ENCODE assay signal across 8 cellular contexts in genomic region chr5:62306494-62307363, GRCh38. TPM values are rescaled to one million over a fixed set of nuclear protein-coding genes. Genes with fewer than 3 reads are reported as not detected.
A peak's percentile ranks its signal among the peaks of the same experiment; 100 is the strongest.
DNase-seq lines count a peak whose midpoint lies in the region; ATAC-seq, FAIRE-seq and TF ChIP-seq lines count a peak whose summit lies in the region.

No MANE protein-coding gene starts in this region.

- no peaks in the 10 kb centered on the region for H3K36me3 ChIP-seq in pancreas

- ATAC-seq in GM19035 (IDR thresholded peaks at IDR 0.05; ENCODE audit: unreplicated experiment) (peak; percentile 30), HG03280 (IDR thresholded peaks at IDR 0.05; ENCODE audit: unreplicated experiment) (peak; percentile 21), Right ventricle myocardium superior (ENCODE audit: poor library complexity) (peak; percentile 48), pancreas (peak; percentile 47 to 60 (median 51))

- H3K9me3 ChIP-seq in pancreas, result no peaks in the 10 kb centered on the region

- WGBS in pancreas, 2 donors, result 1% methylated on average over 55 to 71 of the region's 71 CpGs

- FAIRE-seq in pancreas (lab: Jason Lieb, UNC), result no peak

- H3K27me3 Mint-ChIP-seq in activated naive CD4-positive, alpha-beta T cell treated with anti-CD3 and anti-CD28 coated beads, Interleukin-2, amount 50 U/mL, for 24 hours, result no peaks in the 10 kb centered on the region
- H3K27me3 Mint-ChIP-seq in type B pancreatic cell, result no peaks in the 10 kb centered on the region

- TF ChIP-seq CTCF in pancreas (IDR thresholded peaks at IDR 0.05), result no peak
- TF ChIP-seq CTCF in type B pancreatic cell (conservative IDR thresholded peaks at IDR 0.05), result no peak

- no peaks in the 10 kb centered on the region for H3K27me3 ChIP-seq in pancreas

- peak overlapping the region; percentile 99 for H3K4me3 Mint-ChIP-seq in activated naive CD4-positive, alpha-beta T cell treated with anti-CD3 and anti-CD28 coated beads, Interleukin-2, amount 50 U/mL, for 24 hours
- peak overlapping the region; percentile 100 for H3K4me3 Mint-ChIP-seq in type B pancreatic cell

- peaks cover 12% of the 10 kb centered on the region for H3K36me3 Mint-ChIP-seq in activated naive CD4-positive, alpha-beta T cell treated with anti-CD3 and anti-CD28 coated beads, Interleukin-2, amount 50 U/mL, for 24 hours
- H3K36me3 Mint-ChIP-seq in type B pancreatic cell, result peaks cover 17% of the 10 kb centered on the region

- peaks cover 61% of the 10 kb centered on the region for H3K4me1 Mint-ChIP-seq in activated naive CD4-positive, alpha-beta T cell treated with anti-CD3 and anti-CD28 coated beads, Interleukin-2, amount 50 U/mL, for 24 hours
- H3K4me1 Mint-ChIP-seq in type B pancreatic cell (ENCODE audit: unreplicated experiment), result peaks cover 36% of the 10 kb centered on the region

- H3K4me3 ChIP-seq in pancreas, result peak overlapping the region; percentile 79 to 96 (median 94)

- peak overlapping the region; percentile 56 to 92 (median 82) for H3K27ac ChIP-seq in pancreas

- H3K27ac Mint-ChIP-seq in activated naive CD4-positive, alpha-beta T cell treated with anti-CD3 and anti-CD28 coated beads, Interleukin-2, amount 50 U/mL, for 24 hours, result peak overlapping the region; percentile 100
- H3K27ac Mint-ChIP-seq in type B pancreatic cell, result peak overlapping the region; percentile 98

- intact Hi-C loops in Right ventricle myocardium superior (cut with DNase I), result no loop called here
- intact Hi-C loops in pancreas (cut with DNase I), result no loop called here

- H3K9me3 Mint-ChIP-seq in activated naive CD4-positive, alpha-beta T cell treated with anti-CD3 and anti-CD28 coated beads, Interleukin-2, amount 50 U/mL, for 24 hours, result no peaks in the 10 kb centered on the region
- no peaks in the 10 kb centered on the region for H3K9me3 Mint-ChIP-seq in type B pancreatic cell

- peak; percentile 30 for DNase-seq in Ammon's horn (ENCODE audit: low spot score)
- DNase-seq in SHP77 treated with DMSO at 0.1 percent for 48 hours (lab: John Stamatoyannopoulos, UW), result peak; percentile 33
- DNase-seq in Right ventricle myocardium superior, result no peak
- peak in 5 of 6 donors; percentile 33 to 82 (median 51) for DNase-seq in pancreas
- no peak for DNase-seq in type B pancreatic cell (ENCODE audit: extremely low spot score, unreplicated experiment)

- H3K4me1 ChIP-seq in pancreas, result peaks cover 4 to 19% (median 10%) of the 10 kb centered on the region in 3 donors

RNA-seq across cellular contexts. Expression of gene KIF2A, which starts 0.7 kb away (rescaled TPM):
- total RNA-seq in Right ventricle myocardium superior (10.6 TPM), pancreas (10 to 100 TPM; 13.6 to 24.5 (median 16.6) TPM), type B pancreatic cell (ENCODE audit: low replicate concordance) (45.4 and 58.5 TPM in 2 replicates)
- polyA plus RNA-seq in pancreas, result 1 to 10 TPM; 3.7 to 4.5 TPM

Comparison
In these comparisons a context has a peak if more than half of its experiments do, and no peak if none do; other contexts are left out.
1. DNase-seq: peak in Ammon's horn (single experiment), SHP77 treated with DMSO at 0.1 percent for 48 hours (single experiment) and pancreas (5 of 6); none in Right ventricle myocardium superior (single experiment) and type B pancreatic cell (single experiment).
2. Peak in every context shown above with its lines, with median percentiles within 50 percentile points of each other: ATAC-seq.